Comparison of ENCODE assay signal across 1 cellular context in genomic region chr4:124389591-124389990, GRCh38.
TF ChIP-seq lines count a peak whose summit lies in the region.

No MANE protein-coding gene starts in this region.

TF ChIP-seq in SK-N-SH treated with all-trans-retinoic acid at 6 μM for 48 hours, 23 proteins besides CTCF, POLR2A, EP300 and RAD21 (continued from another document):
- TF ChIP-seq, protein P1, sequence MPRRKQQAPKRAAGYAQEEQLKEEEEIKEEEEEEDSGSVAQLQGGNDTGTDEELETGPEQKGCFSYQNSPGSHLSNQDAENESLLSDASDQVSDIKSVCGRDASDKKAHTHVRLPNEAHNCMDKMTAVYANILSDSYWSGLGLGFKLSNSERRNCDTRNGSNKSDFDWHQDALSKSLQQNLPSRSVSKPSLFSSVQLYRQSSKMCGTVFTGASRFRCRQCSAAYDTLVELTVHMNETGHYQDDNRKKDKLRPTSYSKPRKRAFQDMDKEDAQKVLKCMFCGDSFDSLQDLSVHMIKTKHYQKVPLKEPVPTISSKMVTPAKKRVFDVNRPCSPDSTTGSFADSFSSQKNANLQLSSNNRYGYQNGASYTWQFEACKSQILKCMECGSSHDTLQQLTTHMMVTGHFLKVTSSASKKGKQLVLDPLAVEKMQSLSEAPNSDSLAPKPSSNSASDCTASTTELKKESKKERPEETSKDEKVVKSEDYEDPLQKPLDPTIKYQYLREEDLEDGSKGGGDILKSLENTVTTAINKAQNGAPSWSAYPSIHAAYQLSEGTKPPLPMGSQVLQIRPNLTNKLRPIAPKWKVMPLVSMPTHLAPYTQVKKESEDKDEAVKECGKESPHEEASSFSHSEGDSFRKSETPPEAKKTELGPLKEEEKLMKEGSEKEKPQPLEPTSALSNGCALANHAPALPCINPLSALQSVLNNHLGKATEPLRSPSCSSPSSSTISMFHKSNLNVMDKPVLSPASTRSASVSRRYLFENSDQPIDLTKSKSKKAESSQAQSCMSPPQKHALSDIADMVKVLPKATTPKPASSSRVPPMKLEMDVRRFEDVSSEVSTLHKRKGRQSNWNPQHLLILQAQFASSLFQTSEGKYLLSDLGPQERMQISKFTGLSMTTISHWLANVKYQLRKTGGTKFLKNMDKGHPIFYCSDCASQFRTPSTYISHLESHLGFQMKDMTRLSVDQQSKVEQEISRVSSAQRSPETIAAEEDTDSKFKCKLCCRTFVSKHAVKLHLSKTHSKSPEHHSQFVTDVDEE (CRISPR knock-in tag; IDR thresholded peaks at IDR 0.05): no peak
- TF ChIP-seq ZNF565 (CRISPR knock-in tag; conservative IDR thresholded peaks at IDR 0.05; ENCODE audit: low read depth) (no peak), CREB5 (CRISPR knock-in tag; IDR thresholded peaks at IDR 0.05; ENCODE audit: low read depth) (no peak), OSR1 (CRISPR knock-in tag; IDR thresholded peaks at IDR 0.05) (no peak)
